Comparison of ENCODE assay signal across 21 cellular contexts in genomic region chr16:30603945-30604315, GRCh38. TPM values are rescaled to one million over a fixed set of nuclear protein-coding genes. Genes with fewer than 3 reads are reported as not detected.
A peak's percentile ranks its signal among the peaks of the same experiment; 100 is the strongest.
DNase-seq lines count a peak whose midpoint lies in the region; ATAC-seq and TF ChIP-seq lines count a peak whose summit lies in the region.
"Had no signal": no experiment of that assay in that cellular context is flagged by ENCODE, and none has a peak within 500 bp of the region (broad histone marks: within the 10 kb centered on the region; RNA-seq: fewer than 3 reads in every experiment).

No MANE protein-coding gene starts in this region.

- H3K4me1 ChIP-seq in heart right ventricle: peaks cover 3 to 51% (median 21%) of the 10 kb centered on the region in 9 donors
- H3K4me1 ChIP-seq in right atrium auricular region: peaks cover 0 to 7% of the 10 kb centered on the region in 2 donors
- H3K4me1 ChIP-seq: uterus had no signal

- peaks cover 0 to 7% (median 0%) of the 10 kb centered on the region in 11 donors for H3K9me3 ChIP-seq in heart right ventricle
- H3K9me3 ChIP-seq in right atrium auricular region: no peaks in the 10 kb centered on the region
- H3K9me3 ChIP-seq: BLaER1, esophagus squamous epithelium, prostate gland, suprapubic skin, uterus had no signal

- no peak for TF ChIP-seq CTCF in heart right ventricle (IDR thresholded peaks at IDR 0.05)
- no peak for TF ChIP-seq CTCF in right atrium auricular region (IDR thresholded peaks at IDR 0.05)

- DNase-seq in heart right ventricle (no peak), right atrium auricular region (ENCODE audit: low spot score) (no peak), left ventricle myocardium superior (no peak), Ammon's horn (ENCODE audit: low spot score) (no peak), iPS-NIHi11 (ENCODE audit: low spot score) (no peak)
- DNase-seq: activated CD4-positive, alpha-beta T cell treated with anti-CD3 and anti-CD28 coated beads for 1 hour; activated CD8-positive, alpha-beta T cell treated with anti-CD3 and anti-CD28 coated beads, Interleukin-2, amount 10 ng/mL, durations not matched to agents 7 days and 5 days; activated effector memory CD4-positive, alpha-beta T cell treated with anti-CD3 and anti-CD28 coated beads, Interleukin-2, amount 50 U/mL, for 16 hours; brain microvascular endothelial cell; esophagus squamous epithelium; GF-D8; HFFc6; NCI-H1105; NCI-H2029 treated with DMSO at 0.1 percent for 48 hours; NCI-H226; uterus had no signal

- H3K27me3 ChIP-seq in heart right ventricle (no peaks in the 10 kb centered on the region), right atrium auricular region (no peaks in the 10 kb centered on the region)
- H3K27me3 ChIP-seq: BLaER1, brain microvascular endothelial cell, esophagus squamous epithelium, suprapubic skin, uterus had no signal

- peaks cover 0 to 67% (median 28%) of the 10 kb centered on the region in 9 donors for H3K36me3 ChIP-seq in heart right ventricle
- peaks cover 32% of the 10 kb centered on the region for H3K36me3 ChIP-seq in right atrium auricular region
- H3K36me3 ChIP-seq: uterus had no signal

- peak overlapping the region in 6 of 10 donors; percentile 2 to 77 (median 56) for H3K27ac ChIP-seq in heart right ventricle
- H3K27ac ChIP-seq in right atrium auricular region: no peak overlapping the region
- H3K27ac ChIP-seq in temporal lobe (ENCODE audit: low read depth, low read length): peak overlapping the region; percentile 27
- H3K27ac ChIP-seq: BLaER1, brain microvascular endothelial cell, esophagus squamous epithelium, prostate gland, suprapubic skin, uterus had no signal

- H3K4me3 ChIP-seq in heart right ventricle (no peak overlapping the region), right atrium auricular region (no peak overlapping the region)
- H3K4me3 ChIP-seq: BLaER1, esophagus squamous epithelium, prostate gland, SK-N-MC, suprapubic skin, uterus had no signal

- intact Hi-C loops in heart right ventricle (cut with DNase I): loop anchor here in 2 of 10 donors (10.0 kb wide), 1 partner anchor 159 kb away; the partner anchor contains the start of gene SEPHS2 (in 2 of the 2)
- intact Hi-C loops in left ventricle myocardium superior (cut with micrococcal nuclease): no loop called here

- ATAC-seq in heart right ventricle: peak in 7 of 8 donors; percentile 49 to 81 (median 71)
- ATAC-seq in left ventricle myocardium superior: peak; percentile 77
- ATAC-seq: activated CD8-positive, alpha-beta T cell treated with anti-CD3 and anti-CD28 coated beads, Interleukin-2, amount 10 ng/mL, durations not matched to agents 7 days and 5 days had no signal

- 77 to 80% methylated on average over 7 of the region's 7 CpGs for WGBS in heart right ventricle, 2 donors

RNA-seq across cellular contexts. Expression of gene ZNF689, which starts 6.3 kb away (rescaled TPM):
- total RNA-seq in heart right ventricle (1 to 10 TPM; 4.0 to 7.4 (median 5.6) TPM), right atrium auricular region (1 to 10 TPM; 6.2 to 8.3 TPM), left ventricle myocardium superior (4.8 TPM), temporal lobe (8.1 TPM)
- 1 to 10 TPM; 2.7 to 3.1 TPM for polyA plus RNA-seq in heart right ventricle

RNA-seq across cellular contexts. Expression of gene ZNF785, which starts 18.4 kb away (rescaled TPM):
- 1 to 10 TPM; 2.8 to 8.4 (median 5.4) TPM for total RNA-seq in heart right ventricle
- polyA plus RNA-seq in heart right ventricle: 1 to 10 TPM; 3.0 to 7.4 TPM
- total RNA-seq in right atrium auricular region: 1 to 10 TPM; 5.5 to 6.0 TPM
- 7.3 TPM for total RNA-seq in left ventricle myocardium superior
- total RNA-seq in temporal lobe: 13.5 TPM

RNA-seq across cellular contexts. Expression of gene ZNF688, which starts 32.4 kb away (rescaled TPM):
- 10 to 100 TPM in 7 of 10 donors, 1 to 10 TPM in 3; 6.3 to 16.2 (median 12.4) TPM for total RNA-seq in heart right ventricle
- polyA plus RNA-seq in heart right ventricle: 10 to 100 TPM in 1 of 2 donors, 1 to 10 TPM in 1; 9.3 to 23.8 TPM
- 10 to 100 TPM in 1 of 2 donors, 1 to 10 TPM in 1; 9.6 to 13.5 TPM for total RNA-seq in right atrium auricular region
- 10.0 TPM for total RNA-seq in left ventricle myocardium superior
- total RNA-seq in temporal lobe: 7.4 TPM

RNA-seq across cellular contexts. Expression of gene ZNF764, which starts 45.8 kb away (rescaled TPM):
- 10 to 100 TPM in 5 of 10 donors, 1 to 10 TPM in 5; 6.3 to 15.3 (median 10.3) TPM for total RNA-seq in heart right ventricle
- polyA plus RNA-seq in heart right ventricle: 10 to 100 TPM in 1 of 2 donors, 1 to 10 TPM in 1; 5.6 to 11.7 TPM
- 10 to 100 TPM; 12.0 to 16.9 TPM for total RNA-seq in right atrium auricular region
- 9.1 TPM for total RNA-seq in left ventricle myocardium superior
- 9.1 TPM for total RNA-seq in temporal lobe

RNA-seq across cellular contexts. Expression of gene PRR14, which starts 46.8 kb away (rescaled TPM):
- total RNA-seq in heart right ventricle (10 to 100 TPM in 9 of 10 donors, 1 to 10 TPM in 1; 9.9 to 23.9 (median 16.7) TPM), right atrium auricular region (10 to 100 TPM; 12.3 to 17.3 TPM), left ventricle myocardium superior (22.0 TPM), temporal lobe (13.3 TPM)
- polyA plus RNA-seq in heart right ventricle: 10 to 100 TPM; 26.8 to 58.1 TPM

Comparison
In these comparisons a context has a peak if more than half of its experiments do, and no peak if none do; other contexts are left out.
1. H3K27ac ChIP-seq: peak in heart right ventricle (6 of 10) and temporal lobe (single experiment); none in right atrium auricular region (0 of 2).